In the genomic region with DNA sequence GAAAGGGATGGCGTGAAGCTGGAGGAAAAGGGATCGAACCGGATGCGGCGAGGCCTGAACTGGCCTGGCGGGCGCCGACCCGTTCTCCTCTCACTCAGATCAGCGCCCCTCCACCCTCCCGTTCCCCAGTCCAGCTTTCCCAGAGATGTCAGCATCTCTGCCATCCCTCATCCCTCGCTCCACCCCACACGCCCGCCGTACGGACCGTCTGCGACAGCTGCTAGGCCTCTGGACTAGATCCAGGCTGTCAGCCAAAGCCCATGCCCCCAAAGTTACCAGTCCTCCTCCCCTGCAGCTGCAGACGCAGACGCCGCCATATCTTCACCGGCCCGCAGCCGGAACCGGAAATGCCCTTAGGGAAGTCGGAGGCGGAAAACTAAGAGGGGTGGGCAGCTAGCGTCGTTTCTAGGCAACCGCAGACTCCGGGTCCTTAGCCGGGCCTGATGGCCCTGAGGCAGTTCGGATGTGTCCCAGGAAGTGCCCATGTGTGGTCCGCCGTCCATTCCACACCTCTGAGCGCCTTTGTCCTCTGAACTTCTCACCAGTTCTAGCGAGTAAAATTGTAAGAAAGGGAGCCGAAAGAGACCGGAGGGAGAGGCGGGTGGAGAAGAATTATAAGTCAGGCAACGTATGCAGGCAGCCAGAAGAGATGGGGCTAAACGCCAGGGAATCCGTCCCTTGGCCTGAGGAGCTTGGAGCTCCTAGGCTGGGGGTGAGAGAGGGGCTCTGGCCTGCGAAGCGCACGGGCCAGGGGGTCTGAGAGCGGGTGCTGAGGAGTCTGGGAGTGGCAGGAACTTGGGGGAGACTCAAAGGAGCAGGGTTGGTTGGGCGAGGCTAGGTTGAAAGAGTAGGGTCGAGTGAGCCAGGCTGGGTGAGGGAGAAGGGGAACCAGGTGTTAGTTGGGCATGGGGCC, we compare ENCODE assay signal across 8 cellular contexts. TPM values are rescaled to one million over a fixed set of nuclear protein-coding genes. Genes with fewer than 3 reads are reported as not detected.
A peak's percentile ranks its signal among the peaks of the same experiment; 100 is the strongest.
DNase-seq lines count a peak whose midpoint lies in the region; ATAC-seq and TF ChIP-seq lines count a peak whose summit lies in the region.

TSS of gene RNF25 (minus strand) at position 349 of the 913 bp plus-strand sequence. CDS start at position 317, 32 bp downstream.
A gene with protein sequence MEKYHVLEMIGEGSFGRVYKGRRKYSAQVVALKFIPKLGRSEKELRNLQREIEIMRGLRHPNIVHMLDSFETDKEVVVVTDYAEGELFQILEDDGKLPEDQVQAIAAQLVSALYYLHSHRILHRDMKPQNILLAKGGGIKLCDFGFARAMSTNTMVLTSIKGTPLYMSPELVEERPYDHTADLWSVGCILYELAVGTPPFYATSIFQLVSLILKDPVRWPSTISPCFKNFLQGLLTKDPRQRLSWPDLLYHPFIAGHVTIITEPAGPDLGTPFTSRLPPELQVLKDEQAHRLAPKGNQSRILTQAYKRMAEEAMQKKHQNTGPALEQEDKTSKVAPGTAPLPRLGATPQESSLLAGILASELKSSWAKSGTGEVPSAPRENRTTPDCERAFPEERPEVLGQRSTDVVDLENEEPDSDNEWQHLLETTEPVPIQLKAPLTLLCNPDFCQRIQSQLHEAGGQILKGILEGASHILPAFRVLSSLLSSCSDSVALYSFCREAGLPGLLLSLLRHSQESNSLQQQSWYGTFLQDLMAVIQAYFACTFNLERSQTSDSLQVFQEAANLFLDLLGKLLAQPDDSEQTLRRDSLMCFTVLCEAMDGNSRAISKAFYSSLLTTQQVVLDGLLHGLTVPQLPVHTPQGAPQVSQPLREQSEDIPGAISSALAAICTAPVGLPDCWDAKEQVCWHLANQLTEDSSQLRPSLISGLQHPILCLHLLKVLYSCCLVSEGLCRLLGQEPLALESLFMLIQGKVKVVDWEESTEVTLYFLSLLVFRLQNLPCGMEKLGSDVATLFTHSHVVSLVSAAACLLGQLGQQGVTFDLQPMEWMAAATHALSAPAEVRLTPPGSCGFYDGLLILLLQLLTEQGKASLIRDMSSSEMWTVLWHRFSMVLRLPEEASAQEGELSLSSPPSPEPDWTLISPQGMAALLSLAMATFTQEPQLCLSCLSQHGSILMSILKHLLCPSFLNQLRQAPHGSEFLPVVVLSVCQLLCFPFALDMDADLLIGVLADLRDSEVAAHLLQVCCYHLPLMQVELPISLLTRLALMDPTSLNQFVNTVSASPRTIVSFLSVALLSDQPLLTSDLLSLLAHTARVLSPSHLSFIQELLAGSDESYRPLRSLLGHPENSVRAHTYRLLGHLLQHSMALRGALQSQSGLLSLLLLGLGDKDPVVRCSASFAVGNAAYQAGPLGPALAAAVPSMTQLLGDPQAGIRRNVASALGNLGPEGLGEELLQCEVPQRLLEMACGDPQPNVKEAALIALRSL (N-terminal part only) (plus strand): TSS at position 433 of the 913 bp plus-strand sequence. CDS start 744 bp downstream, outside the sequence.

- peaks cover 17% of the 10 kb centered on the region for H3K4me1 Mint-ChIP-seq in activated naive CD8-positive, alpha-beta T cell treated with anti-CD3 and anti-CD28 coated beads for 36 hours

- H3K36me3 ChIP-seq in SU-DHL-6 (ENCODE audit: low read length) (no peaks in the 10 kb centered on the region), ovary (no peaks in the 10 kb centered on the region), thymus (ENCODE audit: control insufficient read depth, insufficient read depth) (peaks cover 12% of the 10 kb centered on the region)

- H3K36me3 Mint-ChIP-seq in activated naive CD8-positive, alpha-beta T cell treated with anti-CD3 and anti-CD28 coated beads for 36 hours = no peaks in the 10 kb centered on the region

- peak within 1 kb of the TSS; percentile 93 for H3K27ac Mint-ChIP-seq in activated naive CD8-positive, alpha-beta T cell treated with anti-CD3 and anti-CD28 coated beads for 36 hours

- H3K4me1 ChIP-seq in ovary (ENCODE audit: insufficient read depth) (peaks cover 5% of the 10 kb centered on the region), thymus (ENCODE audit: control insufficient read depth, insufficient read depth, low read length) (peaks cover 8% of the 10 kb centered on the region)

- peak; percentile 98 for ATAC-seq in HG02610 (IDR thresholded peaks at IDR 0.05; ENCODE audit: unreplicated experiment)

- peak; percentile 86 for DNase-seq in GM10266 (ENCODE audit: extremely low spot score)
- peak; percentile 86 for DNase-seq in NCI-H1092 treated with DMSO at 0.1 percent for 48 hours (lab: John Stamatoyannopoulos, UW)
- peak; percentile 86 for DNase-seq in activated naive CD8-positive, alpha-beta T cell treated with anti-CD3 and anti-CD28 coated beads for 36 hours
- DNase-seq in head of caudate nucleus = peak; percentile 83 to 97 (median 92)
- peak; percentile 84 to 90 (median 85) for DNase-seq in ovary

- intact Hi-C loops in head of caudate nucleus (cut with DNase I) (loop anchor here (5.0 kb wide), 1 partner anchor 40 kb away; the partner anchor contains the start of gene TTLL4), ovary (cut with DNase I) (no loop called here)

- no peaks in the 10 kb centered on the region for H3K27me3 ChIP-seq in SU-DHL-6 (ENCODE audit: low read length)
- H3K27me3 ChIP-seq in ovary = no peaks in the 10 kb centered on the region
- no peaks in the 10 kb centered on the region for H3K27me3 ChIP-seq in thymus (ENCODE audit: control insufficient read depth, insufficient read depth)

- H3K4me3 ChIP-seq in SU-DHL-6 (ENCODE audit: insufficient read depth, low read length, poor library complexity, severe bottlenecking) (peak within 1 kb of the TSS; percentile 84), ovary (peak within 1 kb of the TSS; percentile 82), thymus (ENCODE audit: low read length) (peak within 1 kb of the TSS; percentile 94)

- H3K4me2 ChIP-seq in SU-DHL-6 (ENCODE audit: low read depth, low read length, poor library complexity, severe bottlenecking) = peak within 1 kb of the TSS; percentile 95

- WGBS in ovary, 3 donors = 0 to 1% (median 0%) methylated on average over 49 of the region's 49 CpGs
- under 1% methylated on average over 49 of the region's 49 CpGs for WGBS in thymus

- peak within 1 kb of the TSS; percentile 94 for H3K4me3 Mint-ChIP-seq in activated naive CD8-positive, alpha-beta T cell treated with anti-CD3 and anti-CD28 coated beads for 36 hours

- no peaks in the 10 kb centered on the region for H3K9me2 ChIP-seq in SU-DHL-6 (replicated peaks; ENCODE audit: insufficient read depth, low read length)

- no peaks in the 10 kb centered on the region for H3K9me3 ChIP-seq in SU-DHL-6 (ENCODE audit: insufficient read depth, low read length)
- H3K9me3 ChIP-seq in ovary = no peaks in the 10 kb centered on the region
- no peaks in the 10 kb centered on the region for H3K9me3 ChIP-seq in thymus (ENCODE audit: control insufficient read depth)

- peak; percentile 61 for TF ChIP-seq POLR2A in ovary (IDR thresholded peaks at IDR 0.05)

- TF ChIP-seq CTCF in GM10266 (IDR thresholded peaks at IDR 0.05; ENCODE audit: control insufficient read depth, insufficient read depth, low read depth, missing control alignments) = no peak
- no peak for TF ChIP-seq CTCF in SU-DHL-6 (IDR thresholded peaks at IDR 0.05; ENCODE audit: insufficient read depth, low read length, poor library complexity, severe bottlenecking)
- TF ChIP-seq CTCF in ovary (IDR thresholded peaks at IDR 0.05) = no peak

- H3K9me3 Mint-ChIP-seq in activated naive CD8-positive, alpha-beta T cell treated with anti-CD3 and anti-CD28 coated beads for 36 hours = no peaks in the 10 kb centered on the region

- TF ChIP-seq EP300 in ovary (IDR thresholded peaks at IDR 0.05) = no peak

- H3K27ac ChIP-seq in SU-DHL-6 (ENCODE audit: low read depth, low read length) (peak within 1 kb of the TSS; percentile 7; the same call in 1 of the 2 replicates), ovary (peak within 1 kb of the TSS in 1 of 2 donors; percentile 57), thymus (ENCODE audit: low read depth) (peak within 1 kb of the TSS; percentile 84)

- H3K27me3 Mint-ChIP-seq in activated naive CD8-positive, alpha-beta T cell treated with anti-CD3 and anti-CD28 coated beads for 36 hours = no peaks in the 10 kb centered on the region

- peak within 1 kb of the TSS; percentile 73 for H3K9ac ChIP-seq in SU-DHL-6 (ENCODE audit: low read length)

- H3F3A ChIP-seq in SU-DHL-6 (ENCODE audit: insufficient read depth) = no peaks in the 10 kb centered on the region

- no peaks in the 10 kb centered on the region for H4K20me1 ChIP-seq in SU-DHL-6 (ENCODE audit: low read depth, low read length)

- H2AFZ ChIP-seq in SU-DHL-6 (ENCODE audit: low read depth, low read length, severe bottlenecking) = peak within 1 kb of the TSS; percentile 88

- peaks cover 9% of the 10 kb centered on the region; the same call in 1 of the 2 replicates for H3K79me2 ChIP-seq in SU-DHL-6 (ENCODE audit: insufficient read depth, low read length)

RNA-seq across cellular contexts. Expression of gene RNF25, which starts in this region (rescaled TPM):
- total RNA-seq in activated naive CD8-positive, alpha-beta T cell treated with anti-CD3 and anti-CD28 coated beads for 36 hours = 10 to 100 TPM; 27.2 to 29.8 TPM
- 10 to 100 TPM; 11.7 to 38.6 (median 25.7) TPM for total RNA-seq in ovary
- polyA plus RNA-seq in ovary (10 to 100 TPM; 26.5 to 45.9 TPM), thymus (33.7 TPM)

RNA-seq across cellular contexts. Expression of the second gene that starts in this region (rescaled TPM):
- total RNA-seq in activated naive CD8-positive, alpha-beta T cell treated with anti-CD3 and anti-CD28 coated beads for 36 hours = 10 to 100 TPM; 11.8 to 15.4 TPM
- 10 to 100 TPM; 26.8 to 93.2 (median 39.1) TPM for total RNA-seq in ovary
- polyA plus RNA-seq in ovary (10 to 100 TPM; 28.7 to 38.5 TPM), thymus (19.1 TPM)
